Comparison of ENCODE assay signal across 9 cellular contexts in genomic region chr4:2583517-2583916, GRCh38. TPM values are rescaled to one million over a fixed set of nuclear protein-coding genes. Genes with fewer than 3 reads are reported as not detected.
DNase-seq lines count a peak whose midpoint lies in the region; ATAC-seq, FAIRE-seq and TF ChIP-seq lines count a peak whose summit lies in the region.
"Had no signal": no experiment of that assay in that cellular context is flagged by ENCODE, and none has a peak within 500 bp of the region (broad histone marks: within the 10 kb centered on the region; RNA-seq: fewer than 3 reads in every experiment).

No MANE protein-coding gene starts in this region.

- H3K36me3 ChIP-seq in HUES48 (ENCODE audit: control insufficient read depth, insufficient read depth, low read length): no peaks in the 10 kb centered on the region
- H3K36me3 ChIP-seq in bronchial epithelial cell (ENCODE audit: control insufficient read depth, insufficient read depth, low read length): no peaks in the 10 kb centered on the region
- no peaks in the 10 kb centered on the region for H3K36me3 ChIP-seq in lower lobe of right lung

- H3K27ac ChIP-seq in HUES48 (ENCODE audit: low read depth, low read length) (peak overlapping the region; percentile 34), lower lobe of right lung (no peak overlapping the region)

- FAIRE-seq in bronchial epithelial cell (lab: Jason Lieb, UNC): no peak

- no peak for TF ChIP-seq CTCF in AG09309 (IDR thresholded peaks at IDR 0.05; ENCODE audit: control insufficient read depth, insufficient read depth, low read depth, low read length, missing control alignments)
- TF ChIP-seq CTCF in bronchial epithelial cell (IDR thresholded peaks at IDR 0.05; ENCODE audit: insufficient read depth, low read length, severe bottlenecking): no peak
- no peak for TF ChIP-seq CTCF in lower lobe of right lung (IDR thresholded peaks at IDR 0.05)

- ATAC-seq in lower lobe of right lung (peak; percentile 95 to 97), GM21737 (IDR thresholded peaks at IDR 0.05; ENCODE audit: unreplicated experiment) (no peak), HG03565 (IDR thresholded peaks at IDR 0.05; ENCODE audit: unreplicated experiment) (no peak), GM19328 (IDR thresholded peaks at IDR 0.05; ENCODE audit: unreplicated experiment) (no peak)

- H3K4me3 ChIP-seq in AG09309 (ENCODE audit: control insufficient read depth, low read depth, low read length) (no peak overlapping the region), HUES48 (ENCODE audit: low read depth, low read length) (no peak overlapping the region), bronchial epithelial cell (ENCODE audit: low read depth, low read length) (no peak overlapping the region), lower lobe of right lung (no peak overlapping the region)

- H3K4me1 ChIP-seq in HUES48 (ENCODE audit: control insufficient read depth, insufficient read depth, low read length): peaks cover 11% of the 10 kb centered on the region
- peaks cover 54% of the 10 kb centered on the region for H3K4me1 ChIP-seq in lower lobe of right lung

- DNase-seq in AG09309 (ENCODE audit: low read depth): peak; percentile 14
- DNase-seq in bronchial epithelial cell (ENCODE audit: low read depth): peak; percentile 85
- no peak for DNase-seq in lower lobe of right lung
- no peak for DNase-seq in NCI-H446 (lab: John Stamatoyannopoulos, UW)
- DNase-seq: NCI-H1930 had no signal

- H3K9ac ChIP-seq in HUES48 (ENCODE audit: low read depth, low read length): no peak overlapping the region

- H3K27me3 ChIP-seq in HUES48 (ENCODE audit: control insufficient read depth, insufficient read depth, low read length) (no peaks in the 10 kb centered on the region), bronchial epithelial cell (ENCODE audit: control insufficient read depth, insufficient read depth, low read length) (no peaks in the 10 kb centered on the region), lower lobe of right lung (ENCODE audit: low read depth) (no peaks in the 10 kb centered on the region)

- intact Hi-C loops in lower lobe of right lung (cut with DNase I): no loop called here

- H3K9me3 ChIP-seq in HUES48 (ENCODE audit: control insufficient read depth, insufficient read depth, low read length): no peaks in the 10 kb centered on the region
- H3K9me3 ChIP-seq in lower lobe of right lung: no peaks in the 10 kb centered on the region

RNA-seq across cellular contexts. Expression of gene FAM193A, which starts 47.1 kb away (rescaled TPM):
- total RNA-seq in bronchial epithelial cell: 6.6 and 7.6 TPM in 2 replicates
- 26.1 TPM for total RNA-seq in lower lobe of right lung

Comparison
In these comparisons a context has a peak if more than half of its experiments do, and no peak if none do; other contexts are left out.
1. DNase-seq: peak in AG09309 (single experiment) and bronchial epithelial cell (single experiment); none in lower lobe of right lung (single experiment) and NCI-H446 (0 of 2).
2. ATAC-seq: peak in lower lobe of right lung (2 of 2); none in GM21737 (single experiment), HG03565 (single experiment) and GM19328 (single experiment).